ENCODE assay signal across 14 cellular contexts in the genomic region with DNA sequence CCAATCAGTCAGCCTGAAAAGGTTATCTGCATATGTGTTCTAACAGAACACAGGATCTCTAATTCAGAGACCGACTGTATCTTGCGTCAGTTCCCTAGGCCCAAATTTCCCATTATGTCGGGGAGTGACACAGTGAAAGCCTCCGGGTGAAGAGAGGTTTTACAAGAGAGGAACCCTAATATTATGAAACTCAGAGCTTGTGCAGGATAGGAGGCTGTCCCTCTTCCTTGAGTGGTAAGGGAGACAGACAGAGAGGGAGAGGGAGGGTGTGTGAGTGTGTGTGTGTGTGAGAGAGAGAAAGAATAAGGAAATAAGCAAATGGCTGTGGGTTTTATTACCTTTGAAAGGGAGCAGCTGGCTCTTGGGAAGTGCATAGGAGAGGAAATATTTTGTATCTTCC. TPM values are rescaled to one million over a fixed set of nuclear protein-coding genes. Genes with fewer than 3 reads are reported as not detected.
DNase-seq lines count a peak whose midpoint lies in the region; ATAC-seq and TF ChIP-seq lines count a peak whose summit lies in the region.
"Had no signal": no experiment of that assay in that cellular context is flagged by ENCODE, and none has a peak within 500 bp of the region (broad histone marks: within the 10 kb centered on the region; RNA-seq: fewer than 3 reads in every experiment).

No MANE protein-coding gene starts in this region.

- 89% methylated on average over 4 of the region's 4 CpGs for WGBS in esophagus muscularis mucosa

- POLR2A ChIA-PET in CD4-positive, alpha-beta memory T cell (lab: Charles Lee; ENCODE audit: partially characterized antibody), result interaction anchor here (1.4 to 2.9 kb wide), 3 partner anchors 8 to 229 kb away, joined by 4 to 18 read pairs (median 5); partner anchors contain the start of genes ANKHD1 and TMCO6

- TF ChIP-seq CTCF in esophagus muscularis mucosa (IDR thresholded peaks at IDR 0.05) (no peak), progenitor cell of endocrine pancreas (IDR thresholded peaks at IDR 0.05; ENCODE audit: unreplicated experiment) (no peak)

- TF ChIP-seq POLR2A in esophagus muscularis mucosa (IDR thresholded peaks at IDR 0.05; ENCODE audit: low read depth), result no peak

- H3K27ac ChIP-seq in CD4-positive, alpha-beta memory T cell (ENCODE audit: low read depth, low read length), result no peak overlapping the region
- H3K27ac ChIP-seq in esophagus muscularis mucosa (replicated peaks in 1 of 4), result peak overlapping the region; percentile 51 to 82 (median 71)

- DNase-seq in CD4-positive, alpha-beta memory T cell, result no peak
- peak; percentile 88 for DNase-seq in NCI-H526 treated with DMSO at 0.1 percent for 48 hours (lab: John Stamatoyannopoulos, UW)
- no peak for DNase-seq in esophagus muscularis mucosa (ENCODE audit: extremely low spot score)
- DNase-seq in progenitor cell of endocrine pancreas (ENCODE audit: low spot score, unreplicated experiment), result no peak
- DNase-seq in RPMI8226, result no peak
- no peak for DNase-seq in GOT3 (lab: John Stamatoyannopoulos, UW)
- DNase-seq: activated effector memory CD4-positive, alpha-beta T cell treated with anti-CD3 and anti-CD28 coated beads, Interleukin-2, amount 50 U/mL, for 16 hours; KBM-7; NCI-H2107; PC-3 had no signal

- H3K27me3 Mint-ChIP-seq in CD4-positive, alpha-beta memory T cell, result peaks cover 2 to 3% of the 10 kb centered on the region in 2 donors
- H3K27me3 Mint-ChIP-seq in progenitor cell of endocrine pancreas, result no peaks in the 10 kb centered on the region

- no peaks in the 10 kb centered on the region for H3K9me3 ChIP-seq in CD4-positive, alpha-beta memory T cell (ENCODE audit: control insufficient read depth in 1 of 2, low read length in 2 of 2)
- H3K9me3 ChIP-seq in esophagus muscularis mucosa, result no peaks in the 10 kb centered on the region
- H3K9me3 ChIP-seq: gastroesophageal sphincter had no signal

- no peaks in the 10 kb centered on the region for H3K36me3 ChIP-seq in CD4-positive, alpha-beta memory T cell (ENCODE audit: insufficient read depth, low read length)
- no peaks in the 10 kb centered on the region for H3K36me3 ChIP-seq in esophagus muscularis mucosa
- H3K36me3 ChIP-seq: gastroesophageal sphincter had no signal

- H3K27ac Mint-ChIP-seq in CD4-positive, alpha-beta memory T cell, result peak overlapping the region in 2 of 7 donors; percentile 23 to 37
- H3K27ac Mint-ChIP-seq in progenitor cell of endocrine pancreas, result peak overlapping the region; percentile 63

- CTCF ChIA-PET in CD4-positive, alpha-beta memory T cell (lab: Charles Lee; ENCODE audit: partially characterized antibody), result interaction anchor here (1.4 to 1.8 kb wide), 2 partner anchors 8 to 84 kb away, joined by 4 to 10 read pairs; partner anchors contain the start of genes EIF4EBP3 and TMCO6

- intact Hi-C loops in CD4-positive, alpha-beta memory T cell (cut with micrococcal nuclease), result no loop called here
- intact Hi-C loops in esophagus muscularis mucosa (cut with DNase I), result no loop called here

- H3K9me3 Mint-ChIP-seq in CD4-positive, alpha-beta memory T cell, result peaks cover 0 to 7% (median 2%) of the 10 kb centered on the region in 8 donors
- H3K9me3 Mint-ChIP-seq in progenitor cell of endocrine pancreas (ENCODE audit: low read depth), result peaks cover 15% of the 10 kb centered on the region

- H3K4me1 ChIP-seq in CD4-positive, alpha-beta memory T cell (ENCODE audit: insufficient read depth, low read length), result peaks cover 13% of the 10 kb centered on the region
- peaks cover 8 to 31% (median 24%) of the 10 kb centered on the region in 4 donors for H3K4me1 ChIP-seq in esophagus muscularis mucosa

- no peak for TF ChIP-seq EP300 in esophagus muscularis mucosa (IDR thresholded peaks at IDR 0.05)

- peaks cover 10 to 30% (median 20%) of the 10 kb centered on the region in 4 donors for H3K4me1 Mint-ChIP-seq in CD4-positive, alpha-beta memory T cell
- no peaks in the 10 kb centered on the region for H3K4me1 Mint-ChIP-seq in progenitor cell of endocrine pancreas (ENCODE audit: low read depth)

- no peaks in the 10 kb centered on the region for H3K27me3 ChIP-seq in CD4-positive, alpha-beta memory T cell (ENCODE audit: insufficient read depth, low read length)
- no peaks in the 10 kb centered on the region for H3K27me3 ChIP-seq in esophagus muscularis mucosa
- H3K27me3 ChIP-seq: gastroesophageal sphincter had no signal

- no peaks in the 10 kb centered on the region for H3K36me3 Mint-ChIP-seq in CD4-positive, alpha-beta memory T cell
- H3K36me3 Mint-ChIP-seq in progenitor cell of endocrine pancreas (ENCODE audit: insufficient read depth), result peaks cover 4% of the 10 kb centered on the region

- no peak overlapping the region for H3K4me3 ChIP-seq in CD4-positive, alpha-beta memory T cell (ENCODE audit: low read length in 2 of 2)
- H3K4me3 ChIP-seq in esophagus muscularis mucosa, result peak overlapping the region; percentile 59 to 66 (median 61)

- no peak for ATAC-seq in HG03135 (IDR thresholded peaks at IDR 0.05; ENCODE audit: unreplicated experiment)
- no peak for ATAC-seq in GM18868 (IDR thresholded peaks at IDR 0.05; ENCODE audit: unreplicated experiment)
- ATAC-seq: gastroesophageal sphincter, HCT116, PC-3 had no signal

- H3K4me3 Mint-ChIP-seq in CD4-positive, alpha-beta memory T cell, result peak overlapping the region; percentile 1 to 75 (median 66)
- no peak overlapping the region for H3K4me3 Mint-ChIP-seq in progenitor cell of endocrine pancreas (ENCODE audit: low read depth)

RNA-seq across cellular contexts. Expression of gene CD14, which starts 1.9 kb away (rescaled TPM):
- total RNA-seq in CD4-positive, alpha-beta memory T cell, result 1 to 10 TPM; 4.9 to 5.2 TPM
- polyA plus RNA-seq in CD4-positive, alpha-beta memory T cell, result 1 to 10 TPM; 2.7 to 3.2 TPM
- total RNA-seq in esophagus muscularis mucosa (100 to 1,000 TPM in 1 of 4 donors, 10 to 100 TPM in 3; 34.9 to 125 (median 56.1) TPM), progenitor cell of endocrine pancreas (0.36 TPM in 1 of 2 replicates, not detected in the other)
- total RNA-seq: PC-3 had no signal

RNA-seq across cellular contexts. Expression of gene TMCO6, which starts 8.2 kb away (rescaled TPM):
- 10 to 100 TPM; 50.0 to 56.3 TPM for total RNA-seq in CD4-positive, alpha-beta memory T cell
- polyA plus RNA-seq in CD4-positive, alpha-beta memory T cell, result 10 to 100 TPM; 15.7 to 18.3 TPM
- total RNA-seq in esophagus muscularis mucosa (10 to 100 TPM; 14.0 to 41.4 (median 22.2) TPM), progenitor cell of endocrine pancreas (25.9 and 27.5 TPM in 2 replicates)

RNA-seq across cellular contexts. Expression of gene NDUFA2, which starts 16.4 kb away (rescaled TPM):
- 10 to 100 TPM; 38.0 TPM for total RNA-seq in CD4-positive, alpha-beta memory T cell
- 100 to 1,000 TPM; 132 to 135 TPM for polyA plus RNA-seq in CD4-positive, alpha-beta memory T cell
- total RNA-seq in esophagus muscularis mucosa, result 10 to 100 TPM; 52.3 to 63.3 (median 57.4) TPM
- total RNA-seq in progenitor cell of endocrine pancreas, result 62.4 and 63.9 TPM in 2 replicates

RNA-seq across cellular contexts. Expression of gene IK, which starts 16.6 kb away (rescaled TPM):
- total RNA-seq in CD4-positive, alpha-beta memory T cell, result 100 to 1,000 TPM; 178 to 185 TPM
- polyA plus RNA-seq in CD4-positive, alpha-beta memory T cell, result 100 to 1,000 TPM; 147 to 205 TPM
- total RNA-seq in esophagus muscularis mucosa (100 to 1,000 TPM in 3 of 4 donors, 10 to 100 TPM in 1; 98.7 to 159 (median 148) TPM), progenitor cell of endocrine pancreas (76.1 and 85.2 TPM in 2 replicates)

RNA-seq across cellular contexts. Expression of gene WDR55, which starts 33.6 kb away (rescaled TPM):
- total RNA-seq in CD4-positive, alpha-beta memory T cell, result 10 to 100 TPM; 47.1 to 49.6 TPM
- polyA plus RNA-seq in CD4-positive, alpha-beta memory T cell, result 10 to 100 TPM; 12.4 to 19.5 TPM
- 10 to 100 TPM; 17.7 to 23.8 (median 20.6) TPM for total RNA-seq in esophagus muscularis mucosa
- total RNA-seq in progenitor cell of endocrine pancreas, result 26.0 and 26.9 TPM in 2 replicates

Comparison
In these comparisons a context has a peak if more than half of its experiments do, and no peak if none do; other contexts are left out.
1. H3K4me3 ChIP-seq: peak in esophagus muscularis mucosa (4 of 4); none in CD4-positive, alpha-beta memory T cell (0 of 2).
2. RNA of gene CD14, which starts 1.9 kb away (total RNA-seq): 34.9 to 125 TPM in esophagus muscularis mucosa; 4.9 to 5.2 TPM in CD4-positive, alpha-beta memory T cell and 0.36 TPM in progenitor cell of endocrine pancreas; every median in the first group is over 4 times any median in the second.